Comparison of ENCODE assay signal across 1 cellular context in genomic region chr1:91624331-91624730, GRCh38.
TF ChIP-seq lines count a peak whose summit lies in the region.

No MANE protein-coding gene starts in this region.

TF ChIP-seq in HEK293, 187 proteins besides CTCF, POLR2A, EP300 and RAD21 (continued from another document):
- no peak for TF ChIP-seq YY2 (tag by site-specific recombination; IDR thresholded peaks at IDR 0.05)
